Comparison of ENCODE assay signal across 18 cellular contexts in the genomic region with DNA sequence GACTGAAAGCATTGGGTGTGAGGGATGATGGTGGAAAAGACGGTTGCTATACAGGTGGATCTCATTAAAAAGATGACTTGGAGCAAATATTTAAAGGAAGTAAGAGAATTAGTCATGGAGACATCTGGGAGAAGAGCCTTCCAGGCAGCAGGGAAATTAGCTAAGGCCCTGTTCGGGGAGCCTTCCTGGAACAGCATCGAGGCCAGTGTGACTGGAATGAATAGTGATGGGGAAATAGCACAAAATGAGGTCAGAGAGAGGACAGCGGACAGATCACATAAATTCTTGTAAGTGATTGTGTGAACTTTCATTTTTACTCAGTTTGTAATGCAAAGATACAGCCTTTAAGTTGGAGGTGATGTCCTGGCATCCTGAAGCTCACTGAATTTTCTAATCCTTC.
DNase-seq lines count a peak whose midpoint lies in the region; ATAC-seq and TF ChIP-seq lines count a peak whose summit lies in the region.
"Had no signal": no experiment of that assay in that cellular context is flagged by ENCODE, and none has a peak within 500 bp of the region (broad histone marks: within the 10 kb centered on the region; RNA-seq: fewer than 3 reads in every experiment).

No MANE protein-coding gene starts in this region.

- intact Hi-C loops in mucosa of descending colon (cut with DNase I, micrococcal nuclease) = no loop called here

- peaks cover 23% of the 10 kb centered on the region for H3K9me3 Mint-ChIP-seq in activated T-cell treated with anti-CD3 and anti-CD28 coated beads, Interleukin-2, amount 50 U/mL, for 24 hours
- H3K9me3 Mint-ChIP-seq: brain had no signal

- peak; percentile 61 for DNase-seq in A172 (ENCODE audit: low spot score)
- peak; percentile 93 for DNase-seq in GM04503 (ENCODE audit: low read depth)
- DNase-seq in choroid plexus epithelial cell (ENCODE audit: low read depth) = peak; percentile 91
- DNase-seq in mucosa of descending colon = peak in 1 of 3 donors; percentile 10
- DNase-seq in NCI-H187 treated with DMSO at 0.1 percent for 48 hours (lab: John Stamatoyannopoulos, UW) = no peak
- no peak for DNase-seq in HUDEP-2 (lab: John Stamatoyannopoulos, UW; ENCODE audit: unreplicated experiment in 76 of 76)
- no peak for DNase-seq in activated T-cell treated with anti-CD3 and anti-CD28 coated beads, Interleukin-2, amount 50 U/mL, for 24 hours
- DNase-seq: ACHN; activated CD8-positive, alpha-beta memory T cell treated with anti-CD3 and anti-CD28 coated beads, Interleukin-2, amount 50 U/mL, for 48 hours; activated naive CD4-positive, alpha-beta T cell; NCI-H1436 treated with DMSO at 0.1 percent for 48 hours; NCI-H226; SHP77; small intestine; upper lobe of right lung had no signal

- no peaks in the 10 kb centered on the region for H3K4me1 ChIP-seq in mucosa of descending colon (ENCODE audit: low read depth)
- H3K4me1 ChIP-seq: upper lobe of right lung had no signal

- H3K9me3 ChIP-seq in mucosa of descending colon = peaks cover 9% of the 10 kb centered on the region
- H3K9me3 ChIP-seq: upper lobe of right lung had no signal

- H3K27ac Mint-ChIP-seq in activated T-cell treated with anti-CD3 and anti-CD28 coated beads, Interleukin-2, amount 50 U/mL, for 24 hours = no peak overlapping the region
- H3K27ac Mint-ChIP-seq: stimulated activated memory B cell treated with anti-CD40 and anti-IgM and Interleukin-4, amounts not matched to agents 10 μg/mL and 1 μg/mL and 100 μg/mL, for 72 hours had no signal

- no peak for TF ChIP-seq CTCF in choroid plexus epithelial cell (conservative IDR thresholded peaks at IDR 0.05; ENCODE audit: low read depth, low read length)
- TF ChIP-seq CTCF in mucosa of descending colon (IDR thresholded peaks at IDR 0.05) = no peak

- no peaks in the 10 kb centered on the region for H3K36me3 ChIP-seq in mucosa of descending colon (ENCODE audit: low read depth)
- H3K36me3 ChIP-seq: upper lobe of right lung had no signal

- H3K27me3 Mint-ChIP-seq in activated T-cell treated with anti-CD3 and anti-CD28 coated beads, Interleukin-2, amount 50 U/mL, for 24 hours = no peaks in the 10 kb centered on the region
- H3K27me3 Mint-ChIP-seq: brain; stimulated activated memory B cell treated with anti-CD40 and anti-IgM and Interleukin-4, amounts not matched to agents 10 μg/mL and 1 μg/mL and 100 μg/mL, for 72 hours had no signal

- H3K4me3 ChIP-seq in choroid plexus epithelial cell (ENCODE audit: low read depth, low read length) (no peak overlapping the region), mucosa of descending colon (no peak overlapping the region)
- H3K4me3 ChIP-seq: upper lobe of right lung had no signal

- ATAC-seq in mucosa of descending colon (peak; percentile 28), GM21717 (IDR thresholded peaks at IDR 0.05; ENCODE audit: unreplicated experiment) (no peak)
- ATAC-seq: stimulated activated memory B cell treated with anti-CD40 and anti-IgM and Interleukin-4, amounts not matched to agents 10 μg/mL and 1 μg/mL and 100 μg/mL, for 72 hours; upper lobe of right lung had no signal

- no peak overlapping the region for H3K4me3 Mint-ChIP-seq in activated T-cell treated with anti-CD3 and anti-CD28 coated beads, Interleukin-2, amount 50 U/mL, for 24 hours
- H3K4me3 Mint-ChIP-seq: brain; stimulated activated memory B cell treated with anti-CD40 and anti-IgM and Interleukin-4, amounts not matched to agents 10 μg/mL and 1 μg/mL and 100 μg/mL, for 72 hours had no signal

- H3K4me1 Mint-ChIP-seq in activated T-cell treated with anti-CD3 and anti-CD28 coated beads, Interleukin-2, amount 50 U/mL, for 24 hours (ENCODE audit: low read depth) = no peaks in the 10 kb centered on the region
- H3K4me1 Mint-ChIP-seq: brain; stimulated activated memory B cell treated with anti-CD40 and anti-IgM and Interleukin-4, amounts not matched to agents 10 μg/mL and 1 μg/mL and 100 μg/mL, for 72 hours had no signal

- H3K36me3 Mint-ChIP-seq in activated T-cell treated with anti-CD3 and anti-CD28 coated beads, Interleukin-2, amount 50 U/mL, for 24 hours (ENCODE audit: low read depth) = no peaks in the 10 kb centered on the region
- H3K36me3 Mint-ChIP-seq: brain; stimulated activated memory B cell treated with anti-CD40 and anti-IgM and Interleukin-4, amounts not matched to agents 10 μg/mL and 1 μg/mL and 100 μg/mL, for 72 hours had no signal

Comparison
In these comparisons a context has a peak if more than half of its experiments do, and no peak if none do; other contexts are left out.
1. DNase-seq: peak in A172 (single experiment), GM04503 (single experiment) and choroid plexus epithelial cell (single experiment); none in NCI-H187 treated with DMSO at 0.1 percent for 48 hours (single experiment), HUDEP-2 (0 of 76) and activated T-cell treated with anti-CD3 and anti-CD28 coated beads, Interleukin-2, amount 50 U/mL, for 24 hours (single experiment).